In genomic region chr3:107661447-107662108, GRCh38 we compare ENCODE assay signal across 8 cellular contexts.
DNase-seq lines count a peak whose midpoint lies in the region; ATAC-seq, FAIRE-seq and TF ChIP-seq lines count a peak whose summit lies in the region.

No MANE protein-coding gene starts in this region.

- H3K36me3 Mint-ChIP-seq in nephron (ENCODE audit: low read depth) = no peaks in the 10 kb centered on the region

- H3K4me1 Mint-ChIP-seq in nephron = peaks cover 28% of the 10 kb centered on the region

- no peaks in the 10 kb centered on the region for H3K9me3 Mint-ChIP-seq in nephron

- peak overlapping the region; percentile 32 to 67 (median 32) for H3K27ac Mint-ChIP-seq in nephron

- no peak for TF ChIP-seq POLR2A in GM12892 (IDR thresholded peaks at IDR 0.05; ENCODE audit: low read depth, low read length)

- H3K27me3 Mint-ChIP-seq in nephron (ENCODE audit: low read depth) = no peaks in the 10 kb centered on the region

- DNase-seq in GM12892 (ENCODE audit: insufficient read length) (no peak), astrocyte of the hippocampus (ENCODE audit: low read depth, low spot score) (peak; percentile 23), frontal cortex (ENCODE audit: low spot score in 2 of 2) (no peak), NCI-H510A treated with DMSO at 0.1 percent for 48 hours (lab: John Stamatoyannopoulos, UW) (no peak), NCI-H1092 (lab: John Stamatoyannopoulos, UW) (no peak)
- no peak for DNase-seq in stimulated activated naive CD4-positive, alpha-beta T cell treated with Interleukin-2 at 50 U/mL for 16 hours (lab: John Stamatoyannopoulos, UW)

- H3K4me3 Mint-ChIP-seq in nephron = peak overlapping the region in 1 of 3 experiments; percentile 9

- no peak for TF ChIP-seq CTCF in nephron (IDR thresholded peaks at IDR 0.05; ENCODE audit: unreplicated experiment in 3 of 3)

- FAIRE-seq in GM12892 (lab: Jason Lieb, UNC) (peak; percentile 80), frontal cortex (lab: Jason Lieb, UNC) (no peak)

- peak; percentile 61 for ATAC-seq in HG03135 (IDR thresholded peaks at IDR 0.05; ENCODE audit: unreplicated experiment)
